8 cellular contexts compared by ENCODE assay signal in the genomic region with DNA sequence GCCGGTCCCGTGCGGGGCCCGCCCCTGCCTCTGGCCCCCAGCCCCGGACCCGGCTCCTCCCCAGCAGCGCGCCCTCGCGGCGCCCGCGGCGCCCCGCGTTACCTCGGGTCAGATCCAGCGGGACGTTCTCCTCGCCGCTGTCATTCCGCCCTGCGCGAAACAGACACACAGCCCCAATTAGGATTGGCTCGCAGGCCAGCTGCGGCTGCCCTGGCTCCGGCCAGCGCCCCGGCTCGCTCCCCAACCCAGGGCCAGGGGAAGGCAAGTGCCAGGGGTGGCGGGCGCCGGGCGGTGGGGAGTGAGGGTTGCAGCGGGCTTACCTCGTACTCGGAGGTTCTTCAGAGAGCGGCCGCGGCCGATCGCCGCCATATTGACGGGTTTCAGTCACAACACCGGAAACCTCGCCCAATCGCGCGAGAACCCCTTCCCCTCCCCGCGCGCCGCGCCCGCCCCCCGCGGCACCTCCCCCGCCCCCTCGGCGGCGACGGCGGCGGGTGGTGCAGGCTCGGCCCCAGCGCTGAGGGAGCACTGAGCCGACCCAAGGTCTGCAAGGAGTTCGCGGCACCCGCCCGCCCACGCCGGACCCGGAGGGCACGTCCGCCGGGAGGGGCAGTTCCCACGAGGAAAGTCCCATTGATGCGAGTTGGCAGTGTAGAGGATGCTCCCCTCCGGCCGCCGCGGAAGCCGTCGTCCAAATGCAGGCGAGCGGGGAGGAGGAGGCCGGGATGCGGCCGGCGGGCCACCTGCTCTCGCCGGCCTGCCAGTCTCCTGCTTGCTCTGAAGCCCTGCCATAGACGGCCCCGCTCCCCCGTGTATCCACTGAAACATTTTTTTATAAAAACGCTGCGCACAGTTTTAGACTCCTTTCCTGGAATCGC. TPM values are rescaled to one million over a fixed set of nuclear protein-coding genes. Genes with fewer than 3 reads are reported as not detected.
A peak's percentile ranks its signal among the peaks of the same experiment; 100 is the strongest.
DNase-seq lines count a peak whose midpoint lies in the region; TF ChIP-seq lines count a peak whose summit lies in the region.

A gene with protein sequence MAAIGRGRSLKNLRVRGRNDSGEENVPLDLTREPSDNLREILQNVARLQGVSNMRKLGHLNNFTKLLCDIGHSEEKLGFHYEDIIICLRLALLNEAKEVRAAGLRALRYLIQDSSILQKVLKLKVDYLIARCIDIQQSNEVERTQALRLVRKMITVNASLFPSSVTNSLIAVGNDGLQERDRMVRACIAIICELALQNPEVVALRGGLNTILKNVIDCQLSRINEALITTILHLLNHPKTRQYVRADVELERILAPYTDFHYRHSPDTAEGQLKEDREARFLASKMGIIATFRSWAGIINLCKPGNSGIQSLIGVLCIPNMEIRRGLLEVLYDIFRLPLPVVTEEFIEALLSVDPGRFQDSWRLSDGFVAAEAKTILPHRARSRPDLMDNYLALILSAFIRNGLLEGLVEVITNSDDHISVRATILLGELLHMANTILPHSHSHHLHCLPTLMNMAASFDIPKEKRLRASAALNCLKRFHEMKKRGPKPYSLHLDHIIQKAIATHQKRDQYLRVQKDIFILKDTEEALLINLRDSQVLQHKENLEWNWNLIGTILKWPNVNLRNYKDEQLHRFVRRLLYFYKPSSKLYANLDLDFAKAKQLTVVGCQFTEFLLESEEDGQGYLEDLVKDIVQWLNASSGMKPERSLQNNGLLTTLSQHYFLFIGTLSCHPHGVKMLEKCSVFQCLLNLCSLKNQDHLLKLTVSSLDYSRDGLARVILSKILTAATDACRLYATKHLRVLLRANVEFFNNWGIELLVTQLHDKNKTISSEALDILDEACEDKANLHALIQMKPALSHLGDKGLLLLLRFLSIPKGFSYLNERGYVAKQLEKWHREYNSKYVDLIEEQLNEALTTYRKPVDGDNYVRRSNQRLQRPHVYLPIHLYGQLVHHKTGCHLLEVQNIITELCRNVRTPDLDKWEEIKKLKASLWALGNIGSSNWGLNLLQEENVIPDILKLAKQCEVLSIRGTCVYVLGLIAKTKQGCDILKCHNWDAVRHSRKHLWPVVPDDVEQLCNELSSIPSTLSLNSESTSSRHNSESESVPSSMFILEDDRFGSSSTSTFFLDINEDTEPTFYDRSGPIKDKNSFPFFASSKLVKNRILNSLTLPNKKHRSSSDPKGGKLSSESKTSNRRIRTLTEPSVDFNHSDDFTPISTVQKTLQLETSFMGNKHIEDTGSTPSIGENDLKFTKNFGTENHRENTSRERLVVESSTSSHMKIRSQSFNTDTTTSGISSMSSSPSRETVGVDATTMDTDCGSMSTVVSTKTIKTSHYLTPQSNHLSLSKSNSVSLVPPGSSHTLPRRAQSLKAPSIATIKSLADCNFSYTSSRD (N-terminal part only) (minus strand): TSS at position 391 of the 878 bp plus-strand sequence. CDS start 22 bp downstream, at position 369.

- no peaks in the 10 kb centered on the region for H3K36me3 Mint-ChIP-seq in neural crest cell (ENCODE audit: low read depth)

- H3K27ac ChIP-seq in stomach smooth muscle (ENCODE audit: low read length), result peak within 1 kb of the TSS; percentile 87

- H3K4me3 Mint-ChIP-seq in neural crest cell, result peak within 1 kb of the TSS; percentile 96

- no peaks in the 10 kb centered on the region for H3K9me3 Mint-ChIP-seq in neural crest cell

- H3K9me3 ChIP-seq in ES-I3 (ENCODE audit: control insufficient read depth, insufficient read depth, low read length) (no peaks in the 10 kb centered on the region), HAP-1 (no peaks in the 10 kb centered on the region), MG63 (no peaks in the 10 kb centered on the region), stomach smooth muscle (ENCODE audit: control insufficient read depth in 2 of 2, low read length in 2 of 2) (no peaks in the 10 kb centered on the region)

- H3K9ac ChIP-seq in ES-I3 (ENCODE audit: low read depth, low read length) (peak within 1 kb of the TSS; percentile 98), stomach smooth muscle (ENCODE audit: low read length in 2 of 2) (peak within 1 kb of the TSS; percentile 84 to 85)

- in situ Hi-C loops in HAP-1 (cut with MboI; ENCODE audit: low sequenced_read_pairs), result no loop called here

- peak; percentile 68 to 91 for DNase-seq in HAP-1 (ENCODE audit: low spot score in 2 of 2)
- peak; percentile 90 for DNase-seq in MG63
- DNase-seq in SHP77 (lab: John Stamatoyannopoulos, UW), result peak; percentile 92 to 95
- peak; percentile 81 for DNase-seq in activated gamma-delta T cell (lab: John Stamatoyannopoulos, UW)
- peak; percentile 63 for DNase-seq in fibroblast of the conjunctiva (ENCODE audit: low read depth)
- peak; percentile 87 for DNase-seq in neural crest cell (ENCODE audit: low read depth, low spot score)

- H3K4me1 Mint-ChIP-seq in neural crest cell, result peaks cover 16% of the 10 kb centered on the region

- H3K4me1 ChIP-seq in ES-I3 (ENCODE audit: insufficient read depth, low read length) (no peaks in the 10 kb centered on the region), HAP-1 (no peaks in the 10 kb centered on the region; the same call in 1 of the 2 replicates), stomach smooth muscle (ENCODE audit: control insufficient read depth, insufficient read depth, low read length) (no peaks in the 10 kb centered on the region)

- peak within 1 kb of the TSS; percentile 98 for H3K4me3 ChIP-seq in HAP-1
- H3K4me3 ChIP-seq in MG63, result peak within 1 kb of the TSS; percentile 99
- peak within 1 kb of the TSS; percentile 84 to 85 for H3K4me3 ChIP-seq in stomach smooth muscle (ENCODE audit: low read length in 2 of 2)

- H3K27me3 ChIP-seq in HAP-1 (ENCODE audit: low read depth) (peaks cover 17% of the 10 kb centered on the region), MG63 (no peaks in the 10 kb centered on the region), stomach smooth muscle (ENCODE audit: control insufficient read depth in 1 of 2, insufficient read depth in 2 of 2, low read length in 2 of 2) (no peaks in the 10 kb centered on the region)

- H3K36me3 ChIP-seq in ES-I3 (ENCODE audit: insufficient read depth, low read length), result no peaks in the 10 kb centered on the region
- H3K36me3 ChIP-seq in HAP-1 (replicated peaks), result no peaks in the 10 kb centered on the region; the same call in 1 of the 2 replicates
- peaks cover 13% of the 10 kb centered on the region for H3K36me3 ChIP-seq in MG63
- H3K36me3 ChIP-seq in stomach smooth muscle (ENCODE audit: control insufficient read depth in 2 of 2, insufficient read depth in 2 of 2, low read length in 2 of 2), result peaks cover 0 to 4% of the 10 kb centered on the region in 2 donors

- H3K27me3 Mint-ChIP-seq in neural crest cell (ENCODE audit: low read depth), result peaks cover 26% of the 10 kb centered on the region

- peak within 1 kb of the TSS; percentile 98 for H3K27ac Mint-ChIP-seq in neural crest cell (ENCODE audit: unreplicated experiment)

- no peak for TF ChIP-seq CTCF in neural crest cell (conservative IDR thresholded peaks at IDR 0.05)

RNA-seq across cellular contexts. Expression of the gene that starts here (rescaled TPM):
- total RNA-seq in MG63 (2014; rRNA removed; shearing (Covaris generic); ENCODE audit: low replicate concordance), result 13.1 and 15.6 TPM in 2 replicates
- total RNA-seq in neural crest cell, result 20.5 and 22.2 TPM in 2 replicates

Comparison
In these comparisons a context has a peak if more than half of its experiments do, and no peak if none do; other contexts are left out.
1. Peak in every context shown above with its lines: DNase-seq, H3K4me3 ChIP-seq and H3K27ac ChIP-seq.